1 cellular context compared by ENCODE assay signal in genomic region chr17:81995463-81996231, GRCh38.
TF ChIP-seq lines count a peak whose summit lies in the region.

No MANE protein-coding gene starts in this region.

TF ChIP-seq in HepG2, 621 proteins besides CTCF, POLR2A, EP300 and RAD21 (continued from another document):
- 0 out of 2 replicates have a peak, but pooled peaks have one; percentile 22 for TF ChIP-seq AHDC1 (CRISPR knock-in tag; IDR thresholded peaks at IDR 0.05; ENCODE audit: borderline replicate concordance)
- TF ChIP-seq ZSCAN29 (CRISPR knock-in tag; conservative IDR thresholded peaks at IDR 0.05), result 0 out of 2 replicates have a peak, but pooled peaks have one; percentile 13
- TF ChIP-seq ZNF205 (CRISPR knock-in tag; IDR thresholded peaks at IDR 0.05), result no peak; the same call in 1 of the 2 replicates
- TF ChIP-seq CENPT (CRISPR knock-in tag; IDR thresholded peaks at IDR 0.05; ENCODE audit: low read depth), result peak; percentile 94
- peak; percentile 43 for TF ChIP-seq ZNF331 (CRISPR knock-in tag; IDR thresholded peaks at IDR 0.05)
- TF ChIP-seq NFIB (CRISPR knock-in tag; IDR thresholded peaks at IDR 0.05; ENCODE audit: borderline replicate concordance), result no peak
- peak; percentile 90 for TF ChIP-seq ZNF547 (CRISPR knock-in tag; IDR thresholded peaks at IDR 0.05)
- TF ChIP-seq ATRX (CRISPR knock-in tag; IDR thresholded peaks at IDR 0.05; ENCODE audit: borderline replicate concordance), result no peak
- TF ChIP-seq FOSL2 (CRISPR knock-in tag; IDR thresholded peaks at IDR 0.05), result no peak; the same call in 1 of the 2 replicates
- peak; percentile 84; the same call in 1 of the 2 replicates for TF ChIP-seq CREBL2 (CRISPR knock-in tag; IDR thresholded peaks at IDR 0.05; ENCODE audit: borderline replicate concordance)
- TF ChIP-seq FOSL1 (CRISPR knock-in tag; IDR thresholded peaks at IDR 0.05; ENCODE audit: borderline replicate concordance), result no peak
- TF ChIP-seq MZF1 (CRISPR knock-in tag; IDR thresholded peaks at IDR 0.05; ENCODE audit: borderline replicate concordance), result 0 out of 2 replicates have a peak, but pooled peaks have one; percentile 62
- no peak; the same call in none of the 2 replicates for TF ChIP-seq ZBED4 (CRISPR knock-in tag; IDR thresholded peaks at IDR 0.05; ENCODE audit: borderline replicate concordance)
- peak; percentile 57 for TF ChIP-seq ARID4A (CRISPR knock-in tag; IDR thresholded peaks at IDR 0.05; ENCODE audit: borderline replicate concordance)
- TF ChIP-seq KMT2A (CRISPR knock-in tag; IDR thresholded peaks at IDR 0.05), result peak; percentile 36
- TF ChIP-seq BRF2 (CRISPR knock-in tag; IDR thresholded peaks at IDR 0.05), result no peak
- 0 out of 2 replicates have a peak, but pooled peaks have one; percentile 80 for TF ChIP-seq ZNF343 (CRISPR knock-in tag; IDR thresholded peaks at IDR 0.05)
- TF ChIP-seq ZSCAN22 (CRISPR knock-in tag; IDR thresholded peaks at IDR 0.05), result no peak; the same call in 1 of the 2 replicates
- TF ChIP-seq KDM2A (CRISPR knock-in tag; IDR thresholded peaks at IDR 0.05; ENCODE audit: borderline replicate concordance, low read depth), result peak; percentile 54; the same call in 1 of the 2 replicates
- no peak for TF ChIP-seq GATA4 (IDR thresholded peaks at IDR 0.05; ENCODE audit: borderline replicate concordance, low read depth)
- no peak for TF ChIP-seq KDM3A (CRISPR knock-in tag; IDR thresholded peaks at IDR 0.05; ENCODE audit: low read depth)
- peak; percentile 36; the same call in 1 of the 2 replicates for TF ChIP-seq ZBTB38 (CRISPR knock-in tag; IDR thresholded peaks at IDR 0.05)
- TF ChIP-seq CSRNP2 (CRISPR knock-in tag; conservative IDR thresholded peaks at IDR 0.05; ENCODE audit: low read depth), result no peak
- no peak for TF ChIP-seq HNRNPLL (IDR thresholded peaks at IDR 0.05; ENCODE audit: low read depth, low read length, poor library complexity, severe bottlenecking)
- peak; percentile 88; the same call in 1 of the 2 replicates for TF ChIP-seq HIC2 (CRISPR knock-in tag; IDR thresholded peaks at IDR 0.05; ENCODE audit: low read depth)
- peak; percentile 50 for TF ChIP-seq AGO1 (IDR thresholded peaks at IDR 0.05; ENCODE audit: low read depth, low read length, poor library complexity, severe bottlenecking)
- no peak for TF ChIP-seq ISX (CRISPR knock-in tag; conservative IDR thresholded peaks at IDR 0.05)
- peak; percentile 60 for TF ChIP-seq ZNF605 (CRISPR knock-in tag; IDR thresholded peaks at IDR 0.05)
- TF ChIP-seq KLF13 (CRISPR knock-in tag; IDR thresholded peaks at IDR 0.05), result peak; percentile 89; the same call in 1 of the 2 replicates
- TF ChIP-seq ZNF432 (CRISPR knock-in tag; IDR thresholded peaks at IDR 0.05; ENCODE audit: borderline replicate concordance), result no peak
- TF ChIP-seq MTA3 (CRISPR knock-in tag; IDR thresholded peaks at IDR 0.05), result no peak
- peak; percentile 93 for TF ChIP-seq ZNF567 (CRISPR knock-in tag; IDR thresholded peaks at IDR 0.05; ENCODE audit: borderline replicate concordance)
- TF ChIP-seq NPAS2 (CRISPR knock-in tag; IDR thresholded peaks at IDR 0.05; ENCODE audit: borderline replicate concordance), result no peak
- 0 out of 2 replicates have a peak, but pooled peaks have one; percentile 40 for TF ChIP-seq ZNF337 (CRISPR knock-in tag; IDR thresholded peaks at IDR 0.05; ENCODE audit: borderline replicate concordance, low read depth)
- TF ChIP-seq ETV5 (CRISPR knock-in tag; IDR thresholded peaks at IDR 0.05; ENCODE audit: borderline replicate concordance), result peak; percentile 14
- no peak for TF ChIP-seq ESRRA (CRISPR knock-in tag; IDR thresholded peaks at IDR 0.05; ENCODE audit: low read depth)
- no peak for TF ChIP-seq NBN (conservative IDR thresholded peaks at IDR 0.05)
- peak; percentile 97; the same call in 1 of the 2 replicates for TF ChIP-seq SSRP1 (CRISPR knock-in tag; IDR thresholded peaks at IDR 0.05)
- no peak for TF ChIP-seq GABPA (IDR thresholded peaks at IDR 0.05; ENCODE audit: low read depth, low read length)
- no peak for TF ChIP-seq GABPA (CRISPR knock-in tag; IDR thresholded peaks at IDR 0.05; ENCODE audit: low read depth)
- TF ChIP-seq GATAD2A (CRISPR knock-in tag; IDR thresholded peaks at IDR 0.05), result peak; percentile 54
TF ChIP-seq in HepG2: peak in this region for 259.
